Comparison of ENCODE assay signal across 23 cellular contexts in genomic region chr11:126679033-126679432, GRCh38.
DNase-seq lines count a peak whose midpoint lies in the region; ATAC-seq, FAIRE-seq and TF ChIP-seq lines count a peak whose summit lies in the region.
"Had no signal": no experiment of that assay in that cellular context is flagged by ENCODE, and none has a peak within 500 bp of the region (broad histone marks: within the 10 kb centered on the region; RNA-seq: fewer than 3 reads in every experiment).

No MANE protein-coding gene starts in this region.

- H2AK5ac ChIP-seq in trophoblast cell (ENCODE audit: low read length), result no peak overlapping the region

- intact Hi-C loops in HepG2 (cut with micrococcal nuclease; ENCODE audit: unreplicated experiment), result no loop called here

- CTCF ChIA-PET in HepG2 (lab: Yijun Ruan, JAX; ENCODE audit: low intra/inter-chr PET ratio, low total read pairs), result no interaction called here

- 43% methylated on average over 2 of the region's 2 CpGs for WGBS in liver
- WGBS in HepG2 (ENCODE audit: low lambda C conversion rate), result 0% methylated on average over 2 of the region's 2 CpGs
- WGBS in trophoblast cell (ENCODE audit: extremely low coverage, insufficient coverage, insufficient read length), result no CpG with 5 or more reads among the region's 2 CpGs

- H3K23ac ChIP-seq in trophoblast cell (ENCODE audit: low read length), result no peak overlapping the region

- H3K4me3 ChIP-seq in liver (ENCODE audit: low read depth in 1 of 3, low read length in 3 of 3), result no peak overlapping the region
- H3K4me3 ChIP-seq in HepG2 (replicated peaks in 1 of 3; ENCODE audit: insufficient read depth in 1 of 3, low read depth in 2 of 3, low read length in 3 of 3), result no peak overlapping the region
- no peak overlapping the region for H3K4me3 ChIP-seq in trophoblast cell (ENCODE audit: low read depth, low read length)
- H3K4me3 ChIP-seq: A549; BLaER1 treated with 17β-estradiol and CSF1 and Interleukin-3, amounts not matched to agents 10 nM and 100 nM; GM12878 had no signal

- H3K14ac ChIP-seq in trophoblast cell (ENCODE audit: low read length), result no peak overlapping the region

- no peaks in the 10 kb centered on the region for H3K4me1 ChIP-seq in liver (ENCODE audit: control insufficient read depth in 4 of 4, insufficient read depth in 4 of 4, low read length in 3 of 4)
- no peaks in the 10 kb centered on the region for H3K4me1 ChIP-seq in HepG2 (ENCODE audit: insufficient read depth, low read length)
- no peaks in the 10 kb centered on the region for H3K4me1 ChIP-seq in trophoblast cell (ENCODE audit: control insufficient read depth in 1 of 2, insufficient read depth in 2 of 2, low read length in 2 of 2)
- H3K4me1 ChIP-seq: A549; BLaER1 treated with 17β-estradiol and CSF1 and Interleukin-3, amounts not matched to agents 10 nM and 100 nM had no signal

- no peak overlapping the region for H3K4ac ChIP-seq in trophoblast cell (ENCODE audit: low read depth, low read length)

- H3K27me3 ChIP-seq in liver (ENCODE audit: control insufficient read depth in 4 of 4, insufficient read depth in 4 of 4, low read length in 3 of 4), result no peaks in the 10 kb centered on the region
- H3K27me3 ChIP-seq in HepG2 (ENCODE audit: control insufficient read depth in 1 of 2, insufficient read depth in 2 of 2, low read length in 2 of 2), result peaks cover 1 to 21% of the 10 kb centered on the region in 2 experiments; a peak in 4 of 5 replicates
- no peaks in the 10 kb centered on the region for H3K27me3 ChIP-seq in trophoblast cell (ENCODE audit: insufficient read depth, low read length)
- H3K27me3 ChIP-seq: BLaER1 treated with 17β-estradiol and CSF1 and Interleukin-3, amounts not matched to agents 10 nM and 100 nM had no signal

- no peak overlapping the region for H2BK120ac ChIP-seq in trophoblast cell (ENCODE audit: insufficient read depth, low read length, poor library complexity)

- H2BK12ac ChIP-seq in trophoblast cell (ENCODE audit: low read length), result no peak overlapping the region

- ATAC-seq in HepG2 (no peak), left lobe of liver (peak; percentile 52)
- ATAC-seq: A549; CD8-positive, alpha-beta T cell; GM12878 had no signal

- H3K27ac ChIP-seq in liver (ENCODE audit: low read depth in 1 of 2, low read length in 2 of 2) (no peak overlapping the region), HepG2 (ENCODE audit: extremely low read length, insufficient read depth, low read length) (no peak overlapping the region), trophoblast cell (ENCODE audit: low read depth, low read length) (no peak overlapping the region)
- H3K27ac ChIP-seq: 22Rv1; A549; BLaER1 treated with 17β-estradiol and CSF1 and Interleukin-3, amounts not matched to agents 10 nM and 100 nM; C4-2B had no signal

- H4K20me1 ChIP-seq in HepG2 (ENCODE audit: insufficient read depth, low read length), result no peaks in the 10 kb centered on the region
- H4K20me1 ChIP-seq: BLaER1 treated with 17β-estradiol and CSF1 and Interleukin-3, amounts not matched to agents 10 nM and 100 nM had no signal

- TF ChIP-seq POLR2A in HepG2 (IDR thresholded peaks at IDR 0.05; ENCODE audit: insufficient read depth in 1 of 2, low read depth in 2 of 2, low read length in 2 of 2), result no peak

- no peak for FAIRE-seq in HepG2 (lab: Jason Lieb, UNC)
- FAIRE-seq: A549, GM12878, GM12892, GM18507 had no signal

- no peak overlapping the region for H3K18ac ChIP-seq in trophoblast cell (ENCODE audit: low read length)

- H3K9me3 ChIP-seq in liver (ENCODE audit: control insufficient read depth in 4 of 4, low read length in 3 of 4) (no peaks in the 10 kb centered on the region), HepG2 (ENCODE audit: low read length) (no peaks in the 10 kb centered on the region), trophoblast cell (ENCODE audit: insufficient read depth, low read depth, low read length) (no peaks in the 10 kb centered on the region)
- H3K9me3 ChIP-seq: A549; BLaER1 treated with 17β-estradiol and CSF1 and Interleukin-3, amounts not matched to agents 10 nM and 100 nM had no signal

- H3K79me2 ChIP-seq in HepG2 (ENCODE audit: insufficient read depth, low read length), result no peaks in the 10 kb centered on the region
- H3K79me2 ChIP-seq in trophoblast cell (ENCODE audit: control insufficient read depth, insufficient read depth, low read length, poor library complexity), result no peaks in the 10 kb centered on the region

- in situ Hi-C loops in HepG2 (cut with HindIII; ENCODE audit: extremely low pct_ligation_motif_present, low pct_unique_long_range_greater_than_20kb), result no loop called here

- no peak overlapping the region for H2AFZ ChIP-seq in HepG2 (ENCODE audit: low read length)
- no peak overlapping the region for H2AFZ ChIP-seq in trophoblast cell (ENCODE audit: insufficient read depth, low read length, poor library complexity)

- H3K9ac ChIP-seq in liver (ENCODE audit: low read depth in 1 of 2, low read length in 2 of 2), result no peak overlapping the region
- H3K9ac ChIP-seq in HepG2 (ENCODE audit: insufficient read depth, low read depth, low read length), result no peak overlapping the region
- H3K9ac ChIP-seq in trophoblast cell (ENCODE audit: low read length), result peak overlapping the region; percentile 24
- H3K9ac ChIP-seq: BLaER1 treated with 17β-estradiol and CSF1 and Interleukin-3, amounts not matched to agents 10 nM and 100 nM had no signal

- TF ChIP-seq CTCF in liver (IDR thresholded peaks at IDR 0.05; ENCODE audit: low read depth, low read length, missing input control), result no peak
- no peak for TF ChIP-seq CTCF in HepG2 (CRISPR knock-in tag; IDR thresholded peaks at IDR 0.05)

- POLR2A ChIA-PET in HepG2 (lab: Yijun Ruan, JAX), result no interaction called here

- H3K36me3 ChIP-seq in liver (ENCODE audit: control insufficient read depth in 4 of 4, insufficient read depth in 3 of 4, low read depth in 1 of 4, low read length in 3 of 4), result peaks cover 0 to 7% (median 0%) of the 10 kb centered on the region in 4 donors
- no peaks in the 10 kb centered on the region for H3K36me3 ChIP-seq in HepG2 (replicated peaks in 1 of 2; ENCODE audit: control insufficient read depth in 1 of 2, insufficient read depth in 2 of 2, low read length in 2 of 2)
- H3K36me3 ChIP-seq in trophoblast cell (ENCODE audit: control insufficient read depth in 1 of 2, insufficient read depth in 2 of 2, low read length in 2 of 2), result no peaks in the 10 kb centered on the region
- H3K36me3 ChIP-seq: BLaER1 treated with 17β-estradiol and CSF1 and Interleukin-3, amounts not matched to agents 10 nM and 100 nM had no signal

- DNase-seq in HepG2 (ENCODE audit: low spot score) (no peak), left lobe of liver (ENCODE audit: low spot score) (no peak), trophoblast cell (no peak), COR-L47 (lab: John Stamatoyannopoulos, UW) (no peak), NCI-H2171 (lab: John Stamatoyannopoulos, UW) (no peak)
- DNase-seq: AML-193; CD4-positive, alpha-beta T cell; CD8-positive, alpha-beta T cell; DMS 273 treated with DMSO at 0.1 percent for 48 hours; DMS153; DMS53; DMS79; DND-41; EL; GDM1 had no signal

- BruUV-seq in HepG2 (replicated peaks; lab: Mats Ljungman, UMichigan), result no TSS peak

- H4K12ac ChIP-seq in trophoblast cell (ENCODE audit: low read depth, low read length), result no peak overlapping the region

- H3K79me1 ChIP-seq in trophoblast cell (ENCODE audit: low read length), result no peaks in the 10 kb centered on the region

- TF ChIP-seq RAD21 in liver (IDR thresholded peaks at IDR 0.05) (no peak), HepG2 (CRISPR knock-in tag; IDR thresholded peaks at IDR 0.05) (no peak)

- no peak overlapping the region for H4K91ac ChIP-seq in trophoblast cell (ENCODE audit: low read depth, low read length)

- H2BK5ac ChIP-seq in trophoblast cell (ENCODE audit: low read depth, low read length, poor library complexity), result no peak overlapping the region

- TF ChIP-seq EP300 in HepG2 (IDR thresholded peaks at IDR 0.05; ENCODE audit: low read depth in 2 of 2, low read length in 2 of 2), result no peak
- TF ChIP-seq EP300 in HepG2 (CRISPR knock-in tag; IDR thresholded peaks at IDR 0.05; ENCODE audit: borderline replicate concordance), result no peak

- no peak overlapping the region for H4K8ac ChIP-seq in trophoblast cell (ENCODE audit: low read depth, low read length)

- H3K4me2 ChIP-seq in HepG2 (ENCODE audit: low read depth, low read length) (no peak overlapping the region), trophoblast cell (ENCODE audit: low read length) (no peak overlapping the region)
- H3K4me2 ChIP-seq: A549; BLaER1 treated with 17β-estradiol and CSF1 and Interleukin-3, amounts not matched to agents 10 nM and 100 nM had no signal

TF ChIP-seq in liver, 16 proteins besides CTCF, POLR2A, EP300 and RAD21 (continues in another document):
- TF ChIP-seq MAX (IDR thresholded peaks at IDR 0.05) (no peak), GABPA (IDR thresholded peaks at IDR 0.05 in 1 of 2, conservative IDR thresholded peaks at IDR 0.05 in 1 of 2) (no peak), FOXA1 (IDR thresholded peaks at IDR 0.05) (no peak)

TF ChIP-seq in HepG2, 621 proteins besides CTCF, POLR2A, EP300 and RAD21:
- TF ChIP-seq, protein P1, sequence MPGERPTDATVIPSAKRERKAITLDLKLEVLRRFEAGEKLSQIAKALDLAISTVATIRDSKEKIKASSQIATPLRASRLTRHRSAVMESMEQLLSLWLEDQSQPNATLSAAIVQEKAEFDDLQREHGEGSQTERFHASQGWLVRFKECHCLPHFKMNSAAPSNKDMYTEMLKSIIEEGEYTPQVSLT (CRISPR knock-in tag; IDR thresholded peaks at IDR 0.05; ENCODE audit: borderline replicate concordance, low read depth), result no peak
- no peak for TF ChIP-seq SRSF1 (optimal IDR thresholded peaks at IDR 0.05; ENCODE audit: low read depth, low read length)
- TF ChIP-seq MEIS2 (CRISPR knock-in tag; IDR thresholded peaks at IDR 0.05), result no peak
- TF ChIP-seq MXD1 (CRISPR knock-in tag; IDR thresholded peaks at IDR 0.05), result no peak
- TF ChIP-seq ZNF660 (CRISPR knock-in tag; IDR thresholded peaks at IDR 0.05; ENCODE audit: borderline replicate concordance, low read depth), result no peak
